In genomic region chr16:82580293-82580900, GRCh38 we compare ENCODE assay signal across 9 cellular contexts. TPM values are rescaled to one million over a fixed set of nuclear protein-coding genes. Genes with fewer than 3 reads are reported as not detected.
DNase-seq lines count a peak whose midpoint lies in the region; ATAC-seq and TF ChIP-seq lines count a peak whose summit lies in the region.
"Had no signal": no experiment of that assay in that cellular context is flagged by ENCODE, and none has a peak within 500 bp of the region (broad histone marks: within the 10 kb centered on the region; RNA-seq: fewer than 3 reads in every experiment).

No MANE protein-coding gene starts in this region.

- no peak for TF ChIP-seq POLR2A in NB4 (IDR thresholded peaks at IDR 0.05; ENCODE audit: extremely low read depth, insufficient read length)

- in situ Hi-C loops in T47D (cut with HindIII; ENCODE audit: low pct_unique_long_range_greater_than_20kb, low sequenced_read_pairs) = no loop called here

- no peaks in the 10 kb centered on the region for H3K9me3 ChIP-seq in mucosa of descending colon
- H3K9me3 ChIP-seq: HAP-1 had no signal

- peak; percentile 39 for TF ChIP-seq CTCF in NB4 (IDR thresholded peaks at IDR 0.05; ENCODE audit: low read depth, low read length)
- no peak for TF ChIP-seq CTCF in mucosa of descending colon (IDR thresholded peaks at IDR 0.05)

- H3K36me3 ChIP-seq in mucosa of descending colon (ENCODE audit: low read depth) = no peaks in the 10 kb centered on the region
- H3K36me3 ChIP-seq: HAP-1 had no signal

- DNase-seq in DMS 273 treated with DMSO at 0.1 percent for 48 hours (lab: John Stamatoyannopoulos, UW) (peak; percentile 27), NB4 (ENCODE audit: low read depth) (peak; percentile 26), T47D (ENCODE audit: low read depth in 1 of 2, low spot score in 1 of 2) (peak; percentile 51 to 71), mucosa of descending colon (peak in 1 of 3 donors; percentile 54), NCI-H146 (lab: John Stamatoyannopoulos, UW) (no peak)
- DNase-seq in activated CD4-positive, alpha-beta T cell treated with anti-CD3 and anti-CD28 coated beads, Interleukin-2, amount 50 U/mL, for 1 hour = no peak

- ATAC-seq in mucosa of descending colon (peak; percentile 60), HG03439 (IDR thresholded peaks at IDR 0.05; ENCODE audit: unreplicated experiment) (no peak), GM21825 (IDR thresholded peaks at IDR 0.05; ENCODE audit: unreplicated experiment) (no peak)

- H3K4me3 ChIP-seq in NB4 (ENCODE audit: low read depth, low read length) (no peak overlapping the region), mucosa of descending colon (no peak overlapping the region)
- H3K4me3 ChIP-seq: HAP-1 had no signal

- intact Hi-C loops in mucosa of descending colon (cut with DNase I, micrococcal nuclease) = no loop called here

- peaks cover 7% of the 10 kb centered on the region for H3K4me1 ChIP-seq in mucosa of descending colon (ENCODE audit: low read depth)
- H3K4me1 ChIP-seq: HAP-1 had no signal

RNA-seq across cellular contexts. Expression of gene CDH13, which starts 46.4 kb away (rescaled TPM):
- 10 to 100 TPM in 1 of 3 donors, 1 to 10 TPM in 2; 4.9 to 11.2 (median 9.8) TPM for total RNA-seq in mucosa of descending colon

Comparison
In these comparisons a context has a peak if more than half of its experiments do, and no peak if none do; other contexts are left out.
1. DNase-seq: peak in DMS 273 treated with DMSO at 0.1 percent for 48 hours (single experiment), NB4 (single experiment) and T47D (2 of 2); none in activated CD4-positive, alpha-beta T cell treated with anti-CD3 and anti-CD28 coated beads, Interleukin-2, amount 50 U/mL, for 1 hour (single experiment) and NCI-H146 (single experiment).